ENCODE assay signal across 19 cellular contexts in genomic region chr6:28724395-28724794, GRCh38.
DNase-seq lines count a peak whose midpoint lies in the region; ATAC-seq, FAIRE-seq and TF ChIP-seq lines count a peak whose summit lies in the region.
"Had no signal": no experiment of that assay in that cellular context is flagged by ENCODE, and none has a peak within 500 bp of the region (broad histone marks: within the 10 kb centered on the region; RNA-seq: fewer than 3 reads in every experiment).

No MANE protein-coding gene starts in this region.

- no peaks in the 10 kb centered on the region for H3K9me3 ChIP-seq in HEK293 (ENCODE audit: control insufficient read depth, insufficient read depth, low read depth, low read length)
- peaks cover 0 to 3% (median 0%) of the 10 kb centered on the region in 4 donors for H3K9me3 ChIP-seq in esophagus muscularis mucosa
- H3K9me3 ChIP-seq: BLaER1 treated with 17β-estradiol and CSF1 and Interleukin-3, amounts not matched to agents 10 nM and 100 nM; Caco-2 had no signal

- in situ Hi-C loops in G401 (cut with HindIII; ENCODE audit: low sequenced_read_pairs), result no loop called here

- H3K4me1 ChIP-seq in HEK293 (ENCODE audit: control insufficient read depth, insufficient read depth, low read length), result no peaks in the 10 kb centered on the region
- H3K4me1 ChIP-seq in esophagus muscularis mucosa, result peaks cover 5 to 9% (median 7%) of the 10 kb centered on the region in 4 donors

- DNase-seq in esophagus muscularis mucosa (ENCODE audit: extremely low spot score), result peak; percentile 17
- no peak for DNase-seq in stimulated activated CD4-positive, alpha-beta T cell treated with anti-CD3 and anti-CD28 coated beads, Interleukin-1b, Interleukin-23, amount 100 ng/mL, for 48 hours
- DNase-seq in G401 (ENCODE audit: low spot score), result no peak
- DNase-seq: 8988T; AML-193; Caco-2; Calu3; CD4-positive, alpha-beta T cell; CD8-positive, alpha-beta T cell; DMS79 treated with DMSO at 0.1 percent for 48 hours; GF-D8 had no signal

- H3K27ac ChIP-seq in HEK293 (ENCODE audit: extremely low read depth, low read depth, low read length) (no peak overlapping the region), esophagus muscularis mucosa (replicated peaks in 1 of 4) (no peak overlapping the region)
- H3K27ac ChIP-seq: BLaER1 treated with 17β-estradiol and CSF1 and Interleukin-3, amounts not matched to agents 10 nM and 100 nM; C4-2B had no signal

- FAIRE-seq in G401.6 (lab: Jason Lieb, UNC), result peak; percentile 8
- FAIRE-seq: D721Med, GM12891 had no signal

- H3K4me3 ChIP-seq in HEK293 (ENCODE audit: low read depth, low read length) (no peak overlapping the region), esophagus muscularis mucosa (no peak overlapping the region)
- H3K4me3 ChIP-seq: BLaER1 treated with 17β-estradiol and CSF1 and Interleukin-3, amounts not matched to agents 10 nM and 100 nM had no signal

- TF ChIP-seq POLR2A in esophagus muscularis mucosa (IDR thresholded peaks at IDR 0.05; ENCODE audit: low read depth), result no peak

- intact Hi-C loops in esophagus muscularis mucosa (cut with DNase I), result no loop called here

- peaks cover 0 to 89% (median 6%) of the 10 kb centered on the region in 4 donors for H3K27me3 ChIP-seq in esophagus muscularis mucosa
- H3K27me3 ChIP-seq: BLaER1 treated with 17β-estradiol and CSF1 and Interleukin-3, amounts not matched to agents 10 nM and 100 nM had no signal

- no peak for TF ChIP-seq EP300 in esophagus muscularis mucosa (IDR thresholded peaks at IDR 0.05)

- CTCF ChIA-PET in HEK293 (lab: Yijun Ruan, JAX), result interaction anchor here (0.5 to 1.2 kb wide), 3 partner anchors 14 to 158 kb away, joined by 3 read pairs; no protein-coding TSS in a partner anchor

- POLR2A ChIA-PET in HEK293 (lab: Yijun Ruan, JAX), result no interaction called here

- ATAC-seq in GM19023 (IDR thresholded peaks at IDR 0.05; ENCODE audit: unreplicated experiment), result no peak
- ATAC-seq in GM19351 (IDR thresholded peaks at IDR 0.05; ENCODE audit: unreplicated experiment), result no peak
- ATAC-seq: CD8-positive, alpha-beta T cell had no signal

- WGBS in esophagus muscularis mucosa, result 57% methylated on average over 1 of the region's 1 CpG

- TF ChIP-seq CTCF in HEK293 (tag by site-specific recombination; IDR thresholded peaks at IDR 0.05), result no peak
- TF ChIP-seq CTCF in esophagus muscularis mucosa (IDR thresholded peaks at IDR 0.05), result no peak

- H3K36me3 ChIP-seq in HEK293 (ENCODE audit: control insufficient read depth in 2 of 2, insufficient read depth in 1 of 2, low read length in 2 of 2) (no peaks in the 10 kb centered on the region), esophagus muscularis mucosa (no peaks in the 10 kb centered on the region)
- H3K36me3 ChIP-seq: BLaER1 treated with 17β-estradiol and CSF1 and Interleukin-3, amounts not matched to agents 10 nM and 100 nM had no signal

TF ChIP-seq in HEK293, 187 proteins besides CTCF, POLR2A, EP300 and RAD21:
- TF ChIP-seq ZNF132 (tag by site-specific recombination; IDR thresholded peaks at IDR 0.05; ENCODE audit: borderline replicate concordance), result no peak
- peak; percentile 79 for TF ChIP-seq ZSCAN4 (tag by site-specific recombination; IDR thresholded peaks at IDR 0.05)
- TF ChIP-seq ZNF626 (tag by site-specific recombination; IDR thresholded peaks at IDR 0.05), result no peak
